ENCODE assay signal across 1 cellular context in the genomic region with DNA sequence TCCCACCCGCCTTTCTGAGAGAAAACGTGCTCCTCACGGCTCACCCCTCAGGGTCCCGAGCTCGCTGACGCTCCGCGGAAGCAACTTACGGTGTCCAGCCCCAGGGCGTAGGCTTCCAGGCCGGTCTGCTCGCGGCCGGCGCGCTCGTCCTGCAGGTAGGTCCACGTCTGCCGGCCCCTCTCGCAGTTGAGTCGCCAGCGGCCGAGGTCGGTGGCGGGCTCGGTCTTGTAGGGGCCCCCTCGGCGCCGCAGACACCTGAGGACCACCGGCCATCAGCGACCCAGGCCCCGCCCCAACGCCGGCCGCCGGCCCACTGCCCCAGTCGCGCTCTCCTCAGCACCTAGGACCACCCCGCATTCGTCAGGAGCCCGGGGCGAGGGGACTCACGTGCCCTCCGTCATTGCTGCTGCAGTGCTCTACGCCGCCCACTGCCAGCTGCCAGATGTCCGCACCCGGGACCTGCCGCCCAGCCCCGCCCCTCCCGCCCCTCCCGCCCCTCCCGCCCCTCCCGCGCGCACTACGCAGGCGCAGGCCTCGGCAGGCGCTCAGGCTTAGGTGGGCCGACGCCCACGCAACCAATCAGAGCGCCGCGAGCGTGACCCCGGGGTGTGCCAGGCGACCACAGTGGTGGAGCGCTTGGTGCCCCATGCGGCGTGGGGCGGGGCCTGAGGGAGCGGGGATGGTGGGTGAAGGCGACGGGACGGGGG.
TF ChIP-seq lines count a peak whose summit lies in the region.

A gene (minus strand): TSS at position 430 of the 707 bp plus-strand sequence. CDS start 29 bp downstream, at position 401.

TF ChIP-seq in HepG2, 621 proteins besides CTCF, POLR2A, EP300 and RAD21 (continued from another document):
- TF ChIP-seq, protein P1, sequence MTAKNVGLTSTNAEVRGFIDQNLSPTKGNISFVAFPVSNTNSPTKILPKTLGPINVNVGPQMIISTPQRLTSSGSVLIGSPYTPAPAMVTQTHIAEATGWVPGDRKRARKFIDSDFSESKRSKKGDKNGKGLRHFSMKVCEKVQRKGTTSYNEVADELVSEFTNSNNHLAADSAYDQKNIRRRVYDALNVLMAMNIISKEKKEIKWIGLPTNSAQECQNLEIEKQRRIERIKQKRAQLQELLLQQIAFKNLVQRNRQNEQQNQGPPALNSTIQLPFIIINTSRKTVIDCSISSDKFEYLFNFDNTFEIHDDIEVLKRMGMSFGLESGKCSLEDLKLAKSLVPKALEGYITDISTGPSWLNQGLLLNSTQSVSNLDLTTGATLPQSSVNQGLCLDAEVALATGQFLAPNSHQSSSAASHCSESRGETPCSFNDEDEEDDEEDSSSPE (CRISPR knock-in tag; IDR thresholded peaks at IDR 0.05): peak; percentile 41; the same call in 1 of the 2 replicates
- TF ChIP-seq NFATC3 (CRISPR knock-in tag; IDR thresholded peaks at IDR 0.05) (no peak), MEF2D (CRISPR knock-in tag; IDR thresholded peaks at IDR 0.05) (0 out of 2 replicates have a peak, but pooled peaks have one; percentile 25), SUZ12 (IDR thresholded peaks at IDR 0.05; ENCODE audit: low read depth, low read length) (no peak), HES4 (CRISPR knock-in tag; IDR thresholded peaks at IDR 0.05; ENCODE audit: borderline replicate concordance) (peak; percentile 48; the same call in 1 of the 2 replicates), ZNF333 (CRISPR knock-in tag; IDR thresholded peaks at IDR 0.05; ENCODE audit: borderline replicate concordance) (peak; percentile 13; the same call in 1 of the 2 replicates), POLR2AphosphoS5 (IDR thresholded peaks at IDR 0.05; ENCODE audit: low read depth, low read length) (peak; percentile 75), CREB1 (IDR thresholded peaks at IDR 0.05) (0 out of 2 replicates have a peak, but pooled peaks have one; percentile 1), CREB1 (CRISPR knock-in tag; IDR thresholded peaks at IDR 0.05) (no peak)
- TF ChIP-seq, protein P2, sequence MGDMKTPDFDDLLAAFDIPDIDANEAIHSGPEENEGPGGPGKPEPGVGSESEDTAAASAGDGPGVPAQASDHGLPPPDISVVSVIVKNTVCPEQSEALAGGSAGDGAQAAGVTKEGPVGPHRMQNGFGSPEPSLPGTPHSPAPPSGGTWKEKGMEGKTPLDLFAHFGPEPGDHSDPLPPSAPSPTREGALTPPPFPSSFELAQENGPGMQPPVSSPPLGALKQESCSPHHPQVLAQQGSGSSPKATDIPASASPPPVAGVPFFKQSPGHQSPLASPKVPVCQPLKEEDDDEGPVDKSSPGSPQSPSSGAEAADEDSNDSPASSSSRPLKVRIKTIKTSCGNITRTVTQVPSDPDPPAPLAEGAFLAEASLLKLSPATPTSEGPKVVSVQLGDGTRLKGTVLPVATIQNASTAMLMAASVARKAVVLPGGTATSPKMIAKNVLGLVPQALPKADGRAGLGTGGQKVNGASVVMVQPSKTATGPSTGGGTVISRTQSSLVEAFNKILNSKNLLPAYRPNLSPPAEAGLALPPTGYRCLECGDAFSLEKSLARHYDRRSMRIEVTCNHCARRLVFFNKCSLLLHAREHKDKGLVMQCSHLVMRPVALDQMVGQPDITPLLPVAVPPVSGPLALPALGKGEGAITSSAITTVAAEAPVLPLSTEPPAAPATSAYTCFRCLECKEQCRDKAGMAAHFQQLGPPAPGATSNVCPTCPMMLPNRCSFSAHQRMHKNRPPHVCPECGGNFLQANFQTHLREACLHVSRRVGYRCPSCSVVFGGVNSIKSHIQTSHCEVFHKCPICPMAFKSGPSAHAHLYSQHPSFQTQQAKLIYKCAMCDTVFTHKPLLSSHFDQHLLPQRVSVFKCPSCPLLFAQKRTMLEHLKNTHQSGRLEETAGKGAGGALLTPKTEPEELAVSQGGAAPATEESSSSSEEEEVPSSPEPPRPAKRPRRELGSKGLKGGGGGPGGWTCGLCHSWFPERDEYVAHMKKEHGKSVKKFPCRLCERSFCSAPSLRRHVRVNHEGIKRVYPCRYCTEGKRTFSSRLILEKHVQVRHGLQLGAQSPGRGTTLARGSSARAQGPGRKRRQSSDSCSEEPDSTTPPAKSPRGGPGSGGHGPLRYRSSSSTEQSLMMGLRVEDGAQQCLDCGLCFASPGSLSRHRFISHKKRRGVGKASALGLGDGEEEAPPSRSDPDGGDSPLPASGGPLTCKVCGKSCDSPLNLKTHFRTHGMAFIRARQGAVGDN (CRISPR knock-in tag; IDR thresholded peaks at IDR 0.05): peak; percentile 71
- TF ChIP-seq, protein P3, sequence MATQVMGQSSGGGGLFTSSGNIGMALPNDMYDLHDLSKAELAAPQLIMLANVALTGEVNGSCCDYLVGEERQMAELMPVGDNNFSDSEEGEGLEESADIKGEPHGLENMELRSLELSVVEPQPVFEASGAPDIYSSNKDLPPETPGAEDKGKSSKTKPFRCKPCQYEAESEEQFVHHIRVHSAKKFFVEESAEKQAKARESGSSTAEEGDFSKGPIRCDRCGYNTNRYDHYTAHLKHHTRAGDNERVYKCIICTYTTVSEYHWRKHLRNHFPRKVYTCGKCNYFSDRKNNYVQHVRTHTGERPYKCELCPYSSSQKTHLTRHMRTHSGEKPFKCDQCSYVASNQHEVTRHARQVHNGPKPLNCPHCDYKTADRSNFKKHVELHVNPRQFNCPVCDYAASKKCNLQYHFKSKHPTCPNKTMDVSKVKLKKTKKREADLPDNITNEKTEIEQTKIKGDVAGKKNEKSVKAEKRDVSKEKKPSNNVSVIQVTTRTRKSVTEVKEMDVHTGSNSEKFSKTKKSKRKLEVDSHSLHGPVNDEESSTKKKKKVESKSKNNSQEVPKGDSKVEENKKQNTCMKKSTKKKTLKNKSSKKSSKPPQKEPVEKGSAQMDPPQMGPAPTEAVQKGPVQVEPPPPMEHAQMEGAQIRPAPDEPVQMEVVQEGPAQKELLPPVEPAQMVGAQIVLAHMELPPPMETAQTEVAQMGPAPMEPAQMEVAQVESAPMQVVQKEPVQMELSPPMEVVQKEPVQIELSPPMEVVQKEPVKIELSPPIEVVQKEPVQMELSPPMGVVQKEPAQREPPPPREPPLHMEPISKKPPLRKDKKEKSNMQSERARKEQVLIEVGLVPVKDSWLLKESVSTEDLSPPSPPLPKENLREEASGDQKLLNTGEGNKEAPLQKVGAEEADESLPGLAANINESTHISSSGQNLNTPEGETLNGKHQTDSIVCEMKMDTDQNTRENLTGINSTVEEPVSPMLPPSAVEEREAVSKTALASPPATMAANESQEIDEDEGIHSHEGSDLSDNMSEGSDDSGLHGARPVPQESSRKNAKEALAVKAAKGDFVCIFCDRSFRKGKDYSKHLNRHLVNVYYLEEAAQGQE (IDR thresholded peaks at IDR 0.05; ENCODE audit: borderline replicate concordance in 1 of 2, low read depth in 1 of 2, low read length in 2 of 2): peak in 1 of 2 experiments; percentile 61; a peak in 1 of 4 replicates
